In the genomic region with DNA sequence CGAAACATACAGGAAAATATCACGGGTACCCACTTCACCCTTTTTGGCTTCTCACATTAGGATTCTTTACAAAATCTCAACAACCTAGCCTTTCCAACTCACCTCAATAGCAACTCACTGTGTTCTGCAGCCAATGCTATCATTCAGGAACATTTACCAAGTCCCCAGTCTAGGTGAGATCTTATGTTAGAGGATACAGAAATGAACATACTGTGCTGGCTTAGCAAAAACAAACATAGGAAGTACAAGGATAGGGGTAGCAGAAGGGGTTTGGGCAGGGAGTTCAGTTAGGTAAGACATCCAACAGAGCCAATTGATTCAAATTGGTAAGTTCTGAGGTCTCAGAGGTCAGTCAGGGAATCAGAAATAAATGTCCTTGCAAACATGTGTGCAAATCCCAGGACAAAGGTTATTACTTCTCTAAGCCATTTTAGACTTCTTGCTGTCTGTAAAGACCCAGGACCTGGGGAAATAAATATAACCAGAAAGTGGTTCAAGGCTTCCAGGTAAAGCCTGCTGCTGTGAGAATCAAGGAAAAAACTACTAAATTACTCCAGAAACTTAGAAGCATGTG, we compare ENCODE assay signal across 27 cellular contexts.
"Had no signal": no experiment of that assay in that cellular context is flagged by ENCODE, and none has a peak within 500 bp of the region (broad histone marks: within the 10 kb centered on the region; RNA-seq: fewer than 3 reads in every experiment).

No MANE protein-coding gene starts in this region.

- H3K36me3 Mint-ChIP-seq: stimulated activated memory B cell treated with anti-CD40 and anti-IgM and Interleukin-4, amounts not matched to agents 10 μg/mL and 1 μg/mL and 100 μg/mL, for 72 hours; type B pancreatic cell had no signal

- H3K36me3 ChIP-seq: left lung, lower lobe of right lung, neutrophil, right atrium auricular region, right lobe of liver, tibial nerve, uterus had no signal

- H3K4me2 ChIP-seq: smooth muscle cell had no signal

- H3K27ac ChIP-seq: left lung, lower lobe of right lung, neutrophil, right atrium auricular region, right lobe of liver, tibial nerve, uterus had no signal

- H3K27me3 Mint-ChIP-seq: naive thymus-derived CD8-positive, alpha-beta T cell; progenitor cell of endocrine pancreas; stimulated activated memory B cell treated with anti-CD40 and anti-IgM and Interleukin-4, amounts not matched to agents 10 μg/mL and 1 μg/mL and 100 μg/mL, for 72 hours; stimulated activated naive CD8-positive, alpha-beta T cell treated with anti-CD3 and anti-CD28 coated beads, Interleukin-15, amount 100 ng/mL, for 72 hours had no signal

- H3K4me1 ChIP-seq: left lung, lower lobe of right lung, right lobe of liver, uterus had no signal

- ATAC-seq: left colon; left lung; lower lobe of right lung; naive thymus-derived CD8-positive, alpha-beta T cell; right lobe of liver; stimulated activated memory B cell treated with anti-CD40 and anti-IgM and Interleukin-4, amounts not matched to agents 10 μg/mL and 1 μg/mL and 100 μg/mL, for 72 hours; stimulated activated naive CD8-positive, alpha-beta T cell treated with anti-CD3 and anti-CD28 coated beads, Interleukin-15, amount 100 ng/mL, for 72 hours had no signal

- H3K9me3 ChIP-seq: lower lobe of right lung, neutrophil, right atrium auricular region, right lobe of liver, uterus had no signal

- H3K4me3 ChIP-seq: left lung, lower lobe of right lung, right atrium auricular region, right lobe of liver, smooth muscle cell, tibial nerve, uterus had no signal

- H3K27me3 ChIP-seq: left lung, neutrophil, right atrium auricular region, right lobe of liver, tibial nerve, uterus had no signal

- H3K4me1 Mint-ChIP-seq: naive thymus-derived CD8-positive, alpha-beta T cell; nephron; neural crest cell; stimulated activated memory B cell treated with anti-CD40 and anti-IgM and Interleukin-4, amounts not matched to agents 10 μg/mL and 1 μg/mL and 100 μg/mL, for 72 hours; stimulated activated naive CD8-positive, alpha-beta T cell treated with anti-CD3 and anti-CD28 coated beads, Interleukin-15, amount 100 ng/mL, for 72 hours had no signal

- H3K4me3 Mint-ChIP-seq: naive thymus-derived CD8-positive, alpha-beta T cell; nephron; neural crest cell; stimulated activated memory B cell treated with anti-CD40 and anti-IgM and Interleukin-4, amounts not matched to agents 10 μg/mL and 1 μg/mL and 100 μg/mL, for 72 hours; stimulated activated naive CD8-positive, alpha-beta T cell treated with anti-CD3 and anti-CD28 coated beads, Interleukin-15, amount 100 ng/mL, for 72 hours; type B pancreatic cell had no signal

- H3K27ac Mint-ChIP-seq: naive thymus-derived CD8-positive, alpha-beta T cell; nephron; progenitor cell of endocrine pancreas; stimulated activated memory B cell treated with anti-CD40 and anti-IgM and Interleukin-4, amounts not matched to agents 10 μg/mL and 1 μg/mL and 100 μg/mL, for 72 hours; stimulated activated naive CD8-positive, alpha-beta T cell treated with anti-CD3 and anti-CD28 coated beads, Interleukin-15, amount 100 ng/mL, for 72 hours; type B pancreatic cell had no signal

- FAIRE-seq: kidney had no signal

- DNase-seq: hippocampal formation; kidney; left colon; left lung; lower lobe of right lung; mammary epithelial cell; mesenchymal stem cell; naive thymus-derived CD8-positive, alpha-beta T cell; occipital lobe; right lobe of liver; stimulated activated CD4-positive, alpha-beta T cell treated with anti-CD3 and anti-CD28 coated beads, Interleukin-1b, Interleukin-23, amount 100 ng/mL, for 48 hours; stimulated activated CD4-positive, alpha-beta T cell treated with anti-CD3 and anti-CD28 coated beads, Interleukin-2, amount 100 ng/mL, for 48 hours; stimulated activated CD4-positive, alpha-beta T cell treated with anti-CD3 and anti-CD28 coated beads, Interleukin-4, amount 100 ng/mL, for 4 hours; stimulated activated CD8-positive, alpha-beta memory T cell treated with anti-CD3 and anti-CD28 coated beads, Interleukin-4, amount 100 ng/mL, for 48 hours; stimulated activated naive CD4-positive, alpha-beta T cell treated with Interleukin-2 at 50 U/mL for 16 hours; stimulated activated naive CD8-positive, alpha-beta T cell treated with anti-CD3 and anti-CD28 coated beads, Interleukin-15, amount 100 ng/mL, for 72 hours; substantia nigra; uterus had no signal
